In genomic region chr2:216498418-216499413, GRCh38 we compare ENCODE assay signal across 8 cellular contexts. TPM values are rescaled to one million over a fixed set of nuclear protein-coding genes. Genes with fewer than 3 reads are reported as not detected.
DNase-seq lines count a peak whose midpoint lies in the region; ATAC-seq, FAIRE-seq and TF ChIP-seq lines count a peak whose summit lies in the region.

RPL37A (plus strand) TSS chr2:216498844; CDS start chr2:216498875, 31 bp downstream.

- H3K36me3 Mint-ChIP-seq in T-cell (peaks cover 35% of the 10 kb centered on the region), type B pancreatic cell (peaks cover 38% of the 10 kb centered on the region)

- H3K4me3 ChIP-seq in heart left ventricle = peak within 1 kb of the TSS; percentile 59 to 96 (median 79)

- H3K36me3 ChIP-seq in heart left ventricle = peaks cover 0 to 45% (median 41%) of the 10 kb centered on the region in 9 donors

- no peaks in the 10 kb centered on the region for H3K9me3 ChIP-seq in heart left ventricle

- H3K27ac Mint-ChIP-seq in T-cell (peak within 1 kb of the TSS; percentile 89 to 95), type B pancreatic cell (peak within 1 kb of the TSS; percentile 92)

- H3K4me1 Mint-ChIP-seq in T-cell (peaks cover 41 to 54% (median 48%) of the 10 kb centered on the region in 3 donors), type B pancreatic cell (ENCODE audit: unreplicated experiment) (peaks cover 42% of the 10 kb centered on the region)

- no peak within 1 kb of the TSS for H3K27ac ChIP-seq in adipose tissue (ENCODE audit: low read depth, low read length)
- peak within 1 kb of the TSS; percentile 53 to 96 (median 82) for H3K27ac ChIP-seq in heart left ventricle

- POLR2A ChIA-PET in T-cell (lab: Charles Lee) = interaction anchor here in 1 of 2 donors (0.5 to 1.6 kb wide), 2 partner anchors 87 to 358 kb away, joined by 4 to 8 read pairs; partner anchors contain the start of gene SMARCAL1

- peak; percentile 100 for TF ChIP-seq POLR2A in GM12891 (IDR thresholded peaks at IDR 0.05; ENCODE audit: low read depth, low read length)
- TF ChIP-seq POLR2A in heart left ventricle (IDR thresholded peaks at IDR 0.05) = peak; percentile 48 to 93

- H3K27me3 ChIP-seq in heart left ventricle = no peaks in the 10 kb centered on the region

- H3K4me1 ChIP-seq in heart left ventricle = peaks cover 4 to 79% (median 23%) of the 10 kb centered on the region in 12 donors

- no peak for TF ChIP-seq CTCF in heart left ventricle (IDR thresholded peaks at IDR 0.05)
- no peak for TF ChIP-seq CTCF in type B pancreatic cell (conservative IDR thresholded peaks at IDR 0.05)

- intact Hi-C loops in heart left ventricle (cut with DNase I) = loop anchor here in 1 of 10 donors (5.0 kb wide), 1 partner anchor 86 kb away; the partner anchor contains the start of gene SMARCAL1

- H3K9me3 Mint-ChIP-seq in T-cell (no peaks in the 10 kb centered on the region), type B pancreatic cell (no peaks in the 10 kb centered on the region)

- H3K4me3 Mint-ChIP-seq in T-cell = peak within 1 kb of the TSS; percentile 94 to 98 (median 97)
- peak within 1 kb of the TSS; percentile 98 for H3K4me3 Mint-ChIP-seq in type B pancreatic cell

- H3K27me3 Mint-ChIP-seq in T-cell (no peaks in the 10 kb centered on the region), type B pancreatic cell (no peaks in the 10 kb centered on the region)

- ATAC-seq in HG02840 (IDR thresholded peaks at IDR 0.05; ENCODE audit: low FRiP score, unreplicated experiment) (peak; percentile 96), T-cell (replicated peaks in 1 of 4) (peak; percentile 92 to 97 (median 95)), heart left ventricle (peak; percentile 96 to 98 (median 96))

- DNase-seq in GM12891 (ENCODE audit: insufficient read length, low spot score) (peak; percentile 74), NCI-H1436 treated with DMSO at 0.1 percent for 48 hours (lab: John Stamatoyannopoulos, UW) (peak; percentile 79), T-cell (peak; percentile 76 to 89 (median 84)), heart left ventricle (peak; percentile 94 to 96 (median 95)), pons (ENCODE audit: low spot score) (peak; percentile 95), type B pancreatic cell (ENCODE audit: extremely low spot score, unreplicated experiment) (peak; percentile 89)

- CTCF ChIA-PET in T-cell (lab: Charles Lee) = interaction anchor here (0.6 to 1.1 kb wide), 5 partner anchors 87 to 1201 kb away, joined by 3 to 7 read pairs (median 4); partner anchors contain the start of gene SMARCAL1 (in 1 of the 2)

- peak; percentile 89 for FAIRE-seq in GM12891 (lab: Jason Lieb, UNC)

- 0 to 1% (median 1%) methylated on average over 55 of the region's 55 CpGs for WGBS in adipose tissue, 3 donors
- WGBS in heart left ventricle, 4 donors = 1% methylated on average over 50 to 55 of the region's 55 CpGs

TF ChIP-seq in GM12891, 5 proteins besides CTCF, POLR2A, EP300 and RAD21:
- TF ChIP-seq SPI1 (IDR thresholded peaks at IDR 0.05; ENCODE audit: low read depth, low read length) = peak; percentile 81
- TF ChIP-seq POLR2AphosphoS5 (IDR thresholded peaks at IDR 0.05; ENCODE audit: low read depth, low read length) = peak; percentile 100
- peak; percentile 100 for TF ChIP-seq TAF1 (IDR thresholded peaks at IDR 0.05; ENCODE audit: low read depth, low read length)
- TF ChIP-seq POU2F2 (IDR thresholded peaks at IDR 0.05; ENCODE audit: low read depth, low read length) = peak; percentile 95
- no peak for TF ChIP-seq PAX5 (IDR thresholded peaks at IDR 0.05; ENCODE audit: insufficient read depth, low read length, severe bottlenecking)

RNA-seq across cellular contexts. Expression of gene RPL37A, which starts in this region (rescaled TPM):
- 11,370 TPM for polyA plus RNA-seq in GM12891 (2012; ENCODE audit: low read depth, missing spikeins)
- total RNA-seq in T-cell = 1,000 to 10,000 TPM; 3,102 to 3,715 (median 3,468) TPM
- polyA plus RNA-seq in adipose tissue = 1,000 to 10,000 TPM; 3,477 to 6,740 (median 6,275) TPM
- 1,000 to 10,000 TPM in 7 of 9 donors, 100 to 1,000 TPM in 2; 602 to 2,166 (median 1,938) TPM for total RNA-seq in heart left ventricle
- 1,000 to 10,000 TPM; 3,067 to 3,426 TPM for polyA plus RNA-seq in heart left ventricle
- total RNA-seq in type B pancreatic cell (ENCODE audit: low replicate concordance) = 3,063 and 3,098 TPM in 2 replicates
